In genomic region chr2:36871068-36871707, GRCh38 we compare ENCODE assay signal across 18 cellular contexts.
"Had no signal": no experiment of that assay in that cellular context is flagged by ENCODE, and none has a peak within 500 bp of the region (broad histone marks: within the 10 kb centered on the region; RNA-seq: fewer than 3 reads in every experiment).

No MANE protein-coding gene starts in this region.

- H3K4me1 Mint-ChIP-seq: activated CD4-positive, alpha-beta T cell treated with anti-CD3 and anti-CD28 coated beads, Interleukin-2, amount 10 ng/mL, durations not matched to agents 24 days and 14 days; nephron progenitor cell; T-cell had no signal

- H3K9me3 ChIP-seq: thyroid gland had no signal

- DNase-seq: activated CD4-positive, alpha-beta T cell treated with anti-CD3 and anti-CD28 coated beads, Interleukin-2, amount 10 ng/mL, durations not matched to agents 24 days and 14 days; activated CD8-positive, alpha-beta memory T cell treated with anti-CD3 and anti-CD28 coated beads, Interleukin-2, amount 50 U/mL, for 4 hours; activated CD8-positive, alpha-beta T cell treated with anti-CD3 and anti-CD28 coated beads for 36 hours; activated gamma-delta T cell; activated T-cell treated with anti-CD3 and anti-CD28 coated beads, Interleukin-2, amount 50 U/mL, for 4 hours; amniotic stem cell; effector memory CD8-positive, alpha-beta T cell; head of caudate nucleus; left lung; nephron progenitor cell; occipital lobe; posterior cingulate gyrus; spleen; stimulated activated naive CD4-positive, alpha-beta T cell treated with Interleukin-2 at 50 U/mL for 16 hours; T-cell; thyroid gland had no signal

- H3K27me3 ChIP-seq: left lung, spleen, thyroid gland had no signal

- ATAC-seq: activated CD8-positive, alpha-beta T cell treated with anti-CD3 and anti-CD28 coated beads for 36 hours; activated T-cell treated with anti-CD3 and anti-CD28 coated beads, Interleukin-2, amount 50 U/mL, for 4 hours; effector memory CD8-positive, alpha-beta T cell; left lung; T-cell had no signal

- H3K27me3 Mint-ChIP-seq: activated CD4-positive, alpha-beta T cell treated with anti-CD3 and anti-CD28 coated beads, Interleukin-2, amount 10 ng/mL, durations not matched to agents 24 days and 14 days; activated CD8-positive, alpha-beta T cell treated with anti-CD3 and anti-CD28 coated beads for 36 hours; activated naive CD8-positive, alpha-beta T cell; effector memory CD8-positive, alpha-beta T cell; T-cell had no signal

- H3K4me3 Mint-ChIP-seq: activated CD4-positive, alpha-beta T cell treated with anti-CD3 and anti-CD28 coated beads, Interleukin-2, amount 10 ng/mL, durations not matched to agents 24 days and 14 days; activated CD8-positive, alpha-beta T cell treated with anti-CD3 and anti-CD28 coated beads for 36 hours; activated naive CD8-positive, alpha-beta T cell; activated T-cell treated with anti-CD3 and anti-CD28 coated beads, Interleukin-2, amount 50 U/mL, for 4 hours; effector memory CD8-positive, alpha-beta T cell; nephron progenitor cell; T-cell; WTC11 had no signal

- H3K27ac Mint-ChIP-seq: activated CD4-positive, alpha-beta T cell treated with anti-CD3 and anti-CD28 coated beads, Interleukin-2, amount 10 ng/mL, durations not matched to agents 24 days and 14 days; activated CD8-positive, alpha-beta T cell treated with anti-CD3 and anti-CD28 coated beads for 36 hours; activated naive CD8-positive, alpha-beta T cell; nephron progenitor cell; T-cell; WTC11 had no signal

- H3K4me3 ChIP-seq: left lung, spleen, thyroid gland had no signal

- H3K4me1 ChIP-seq: left lung, spleen, thyroid gland had no signal

- H3K27ac ChIP-seq: left lung, spleen, thyroid gland had no signal

- H3K9me3 Mint-ChIP-seq: activated CD8-positive, alpha-beta T cell treated with anti-CD3 and anti-CD28 coated beads for 36 hours; activated T-cell treated with anti-CD3 and anti-CD28 coated beads, Interleukin-2, amount 50 U/mL, for 4 hours; effector memory CD8-positive, alpha-beta T cell had no signal
